13 cellular contexts compared by ENCODE assay signal in the genomic region with DNA sequence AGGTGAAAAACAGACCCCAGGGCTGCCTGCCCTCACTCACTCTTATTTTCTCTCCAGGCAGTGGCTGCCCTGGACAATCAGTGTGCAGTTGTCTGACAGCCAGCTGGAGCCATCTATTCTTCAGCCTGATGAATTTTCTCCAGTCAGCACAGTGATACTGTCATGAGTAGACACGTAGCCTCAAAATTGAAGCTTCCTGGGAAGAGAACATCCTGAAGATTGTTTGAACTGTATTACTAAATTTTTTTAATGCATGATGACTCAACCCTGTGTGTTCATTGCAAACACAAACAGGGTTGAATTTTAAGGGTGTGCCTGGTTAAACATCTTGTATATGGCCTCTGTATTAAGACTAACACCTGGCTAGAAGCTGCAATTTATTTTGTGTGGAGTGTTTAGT. TPM values are rescaled to one million over a fixed set of nuclear protein-coding genes. Genes with fewer than 3 reads are reported as not detected.
DNase-seq lines count a peak whose midpoint lies in the region; ATAC-seq and TF ChIP-seq lines count a peak whose summit lies in the region.
"Had no signal": no experiment of that assay in that cellular context is flagged by ENCODE, and none has a peak within 500 bp of the region (broad histone marks: within the 10 kb centered on the region; RNA-seq: fewer than 3 reads in every experiment).

No MANE protein-coding gene starts in this region.

- ATAC-seq in HG03378 (IDR thresholded peaks at IDR 0.05; ENCODE audit: unreplicated experiment) (no peak), HG02870 (IDR thresholded peaks at IDR 0.05; ENCODE audit: unreplicated experiment) (no peak)
- ATAC-seq: left lobe of liver, upper lobe of right lung had no signal

- no peaks in the 10 kb centered on the region for H4K20me1 ChIP-seq in mammary epithelial cell (ENCODE audit: insufficient read depth, low read length)

- H3K36me3 Mint-ChIP-seq in osteocyte (ENCODE audit: unreplicated experiment): peaks cover 2% of the 10 kb centered on the region

- WGBS in mammary epithelial cell (ENCODE audit: low coverage, missing lambda C conversion rate): 0% methylated on average over 1 of the region's 1 CpG

- H3K9me3 Mint-ChIP-seq in osteocyte (ENCODE audit: unreplicated experiment): no peaks in the 10 kb centered on the region

- H3K36me3 ChIP-seq in mammary epithelial cell (ENCODE audit: insufficient read depth, low read length): no peaks in the 10 kb centered on the region
- H3K36me3 ChIP-seq: upper lobe of right lung had no signal

- CTCF ChIA-PET in mammary epithelial cell (lab: Charles Lee; ENCODE audit: low non-redundant PET): no interaction called here

- dilution Hi-C loops in mammary epithelial cell (cut with HindIII; ENCODE audit: low sequenced_read_pairs): no loop called here

- H3K27ac Mint-ChIP-seq in osteocyte (ENCODE audit: unreplicated experiment): peak overlapping the region; percentile 64

- no peaks in the 10 kb centered on the region for H3K27me3 Mint-ChIP-seq in osteocyte (ENCODE audit: unreplicated experiment)

- no peaks in the 10 kb centered on the region for H3K27me3 ChIP-seq in mammary epithelial cell (ENCODE audit: insufficient read depth, low read length)
- H3K27me3 ChIP-seq: upper lobe of right lung had no signal

- peaks cover 24% of the 10 kb centered on the region for H3K4me1 ChIP-seq in mammary epithelial cell (ENCODE audit: insufficient read depth, low read length)
- H3K4me1 ChIP-seq: upper lobe of right lung had no signal

- H3K9me3 ChIP-seq in mammary epithelial cell (replicated peaks; ENCODE audit: insufficient read depth, low read length): no peaks in the 10 kb centered on the region
- H3K9me3 ChIP-seq: upper lobe of right lung had no signal

- no peak overlapping the region for H3K9ac ChIP-seq in mammary epithelial cell (ENCODE audit: insufficient read depth, low read length)

- H3K27ac ChIP-seq in mammary epithelial cell (ENCODE audit: insufficient read depth, low read depth, low read length): no peak overlapping the region
- H3K27ac ChIP-seq: upper lobe of right lung had no signal

- no peak overlapping the region for H3K4me3 Mint-ChIP-seq in osteocyte (ENCODE audit: unreplicated experiment)

- H2AFZ ChIP-seq in mammary epithelial cell (ENCODE audit: low read depth, low read length): peak overlapping the region; percentile 1

- no peak for TF ChIP-seq CTCF in mammary epithelial cell (conservative IDR thresholded peaks at IDR 0.05 in 1 of 2, IDR thresholded peaks at IDR 0.05 in 1 of 2; ENCODE audit: extremely low read depth in 1 of 2, insufficient read depth in 1 of 2, low read depth in 1 of 2, low read length in 2 of 2)
- no peak for TF ChIP-seq CTCF in osteocyte (IDR thresholded peaks at IDR 0.05)

- H3K79me2 ChIP-seq in mammary epithelial cell (ENCODE audit: insufficient read depth, low read length): no peaks in the 10 kb centered on the region

- peak overlapping the region; percentile 14 for H3K4me2 ChIP-seq in mammary epithelial cell (ENCODE audit: insufficient read depth, low read depth, low read length)

- in situ Hi-C loops in mammary epithelial cell (cut with MboI; ENCODE audit: low sequenced_read_pairs in 2 of 2): no loop called here

- DNase-seq in GM04503 (ENCODE audit: low read depth) (peak; percentile 30), NCI-H2081 treated with DMSO at 0.1 percent for 48 hours (lab: John Stamatoyannopoulos, UW) (peak; percentile 40), mammary epithelial cell (peak; percentile 87), osteocyte (ENCODE audit: extremely low spot score, unreplicated experiment) (no peak), T1000 (lab: John Stamatoyannopoulos, UW) (no peak)
- no peak for DNase-seq in activated effector memory CD4-positive, alpha-beta T cell treated with Interleukin-2 at 50 U/mL for 16 hours
- DNase-seq: activated CD4-positive, alpha-beta T cell treated with anti-CD3 and anti-CD28 coated beads, Interleukin-2, amount 50 U/mL, for 48 hours; DND-41; NCI-H1105; upper lobe of right lung had no signal

- H3K4me3 ChIP-seq in mammary epithelial cell (replicated peaks in 1 of 3; ENCODE audit: insufficient read depth in 1 of 3, low read depth in 2 of 3, low read length in 3 of 3): no peak overlapping the region
- H3K4me3 ChIP-seq: upper lobe of right lung had no signal

- intact Hi-C loops in mammary epithelial cell (cut with micrococcal nuclease): loop anchor here (2.0 kb wide), 1 partner anchor 48 kb away; no protein-coding TSS in a partner anchor

- peaks cover 41% of the 10 kb centered on the region for H3K4me1 Mint-ChIP-seq in osteocyte (ENCODE audit: unreplicated experiment)

- BruUV-seq in mammary epithelial cell (replicated peaks; lab: Mats Ljungman, UMichigan): no TSS peak

RNA-seq across cellular contexts. Expression of gene STXBP5, which starts 49.8 kb away (rescaled TPM):
- 10 to 100 TPM; 31.4 to 42.0 TPM for total RNA-seq in mammary epithelial cell
- 19.0 TPM for polyA plus RNA-seq in mammary epithelial cell
- 47.1 TPM for polyA minus RNA-seq in mammary epithelial cell
- 32.2 and 34.8 TPM in 2 replicates for total RNA-seq in osteocyte

Comparison
In these comparisons a context has a peak if more than half of its experiments do, and no peak if none do; other contexts are left out.
1. DNase-seq: peak in GM04503 (single experiment), NCI-H2081 treated with DMSO at 0.1 percent for 48 hours (single experiment) and mammary epithelial cell (single experiment); none in osteocyte (single experiment), activated effector memory CD4-positive, alpha-beta T cell treated with Interleukin-2 at 50 U/mL for 16 hours (single experiment) and T1000 (single experiment).